2 cellular contexts compared by ENCODE assay signal in genomic region chr6:140774080-140774505, GRCh38.
TF ChIP-seq lines count a peak whose summit lies in the region.

No MANE protein-coding gene starts in this region.

TF ChIP-seq in GM12878, 131 proteins besides CTCF, POLR2A, EP300 and RAD21 (continued from another document and continues in another):
- TF ChIP-seq NFIC (IDR thresholded peaks at IDR 0.05; ENCODE audit: low read depth, low read length), result peak; percentile 93
- no peak for TF ChIP-seq TAF1 (IDR thresholded peaks at IDR 0.05; ENCODE audit: borderline replicate concordance, low read depth, low read length)
- TF ChIP-seq MEF2A (IDR thresholded peaks at IDR 0.05; ENCODE audit: insufficient read depth, low read depth, low read length), result peak; percentile 92
- peak; percentile 79 for TF ChIP-seq BCL11A (IDR thresholded peaks at IDR 0.05; ENCODE audit: low read depth, low read length)
- peak in 1 of 2 experiments; percentile 36; a peak in 1 of 4 replicates for TF ChIP-seq ETV6 (conservative IDR thresholded peaks at IDR 0.05 in 1 of 2, IDR thresholded peaks at IDR 0.05 in 1 of 2; ENCODE audit: borderline replicate concordance in 1 of 2, low read depth in 1 of 2)
- TF ChIP-seq ZNF24 (IDR thresholded peaks at IDR 0.05), result peak; percentile 54; the same call in 1 of the 2 replicates
- no peak for TF ChIP-seq PML (IDR thresholded peaks at IDR 0.05; ENCODE audit: low read length)
- peak; percentile 92 for TF ChIP-seq RUNX3 (IDR thresholded peaks at IDR 0.05; ENCODE audit: low read length)
- TF ChIP-seq, protein P1, sequence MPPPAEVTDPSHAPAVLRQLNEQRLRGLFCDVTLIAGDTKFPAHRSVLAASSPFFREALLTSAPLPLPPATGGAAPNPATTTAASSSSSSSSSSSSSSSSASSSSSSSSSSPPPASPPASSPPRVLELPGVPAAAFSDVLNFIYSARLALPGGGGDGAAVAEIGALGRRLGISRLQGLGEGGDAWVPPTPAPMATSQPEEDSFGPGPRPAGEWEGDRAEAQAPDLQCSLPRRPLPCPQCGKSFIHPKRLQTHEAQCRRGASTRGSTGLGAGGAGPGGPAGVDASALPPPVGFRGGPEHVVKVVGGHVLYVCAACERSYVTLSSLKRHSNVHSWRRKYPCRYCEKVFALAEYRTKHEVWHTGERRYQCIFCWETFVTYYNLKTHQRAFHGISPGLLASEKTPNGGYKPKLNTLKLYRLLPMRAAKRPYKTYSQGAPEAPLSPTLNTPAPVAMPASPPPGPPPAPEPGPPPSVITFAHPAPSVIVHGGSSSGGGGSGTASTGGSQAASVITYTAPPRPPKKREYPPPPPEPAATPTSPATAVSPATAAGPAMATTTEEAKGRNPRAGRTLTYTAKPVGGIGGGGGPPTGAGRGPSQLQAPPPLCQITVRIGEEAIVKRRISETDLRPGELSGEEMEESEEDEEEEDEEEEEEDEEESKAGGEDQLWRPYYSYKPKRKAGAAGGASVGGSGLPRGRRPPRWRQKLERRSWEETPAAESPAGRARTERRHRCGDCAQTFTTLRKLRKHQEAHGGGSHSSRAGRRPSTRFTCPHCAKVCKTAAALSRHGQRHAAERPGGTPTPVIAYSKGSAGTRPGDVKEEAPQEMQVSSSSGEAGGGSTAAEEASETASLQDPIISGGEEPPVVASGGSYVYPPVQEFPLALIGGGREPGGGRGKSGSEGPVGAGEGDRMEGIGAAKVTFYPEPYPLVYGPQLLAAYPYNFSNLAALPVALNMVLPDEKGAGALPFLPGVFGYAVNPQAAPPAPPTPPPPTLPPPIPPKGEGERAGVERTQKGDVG (CRISPR knock-in tag; IDR thresholded peaks at IDR 0.05), result no peak
- no peak for TF ChIP-seq SPI1 (IDR thresholded peaks at IDR 0.05; ENCODE audit: borderline replicate concordance, insufficient read depth, low read depth, low read length)
- no peak for TF ChIP-seq NR2C2 (IDR thresholded peaks at IDR 0.05; ENCODE audit: borderline replicate concordance, control insufficient read depth, insufficient read length, low read depth)
- 0 out of 2 replicates have a peak, but pooled peaks have one; percentile 17 for TF ChIP-seq GABPA (IDR thresholded peaks at IDR 0.05; ENCODE audit: low read depth)
- 0 out of 4 replicates have a peak, but pooled peaks of 1 of the 2 experiments have one; percentile 25 for TF ChIP-seq SRF (IDR thresholded peaks at IDR 0.05; ENCODE audit: low read depth in 2 of 2, low read length in 2 of 2)
- TF ChIP-seq CHD4 (IDR thresholded peaks at IDR 0.05), result no peak
- TF ChIP-seq CEBPB (IDR thresholded peaks at IDR 0.05; ENCODE audit: borderline replicate concordance in 1 of 2, low read depth in 2 of 2, low read length in 2 of 2), result peak in 1 of 2 experiments; percentile 50; a peak in 1 of 4 replicates
- TF ChIP-seq, protein P2, sequence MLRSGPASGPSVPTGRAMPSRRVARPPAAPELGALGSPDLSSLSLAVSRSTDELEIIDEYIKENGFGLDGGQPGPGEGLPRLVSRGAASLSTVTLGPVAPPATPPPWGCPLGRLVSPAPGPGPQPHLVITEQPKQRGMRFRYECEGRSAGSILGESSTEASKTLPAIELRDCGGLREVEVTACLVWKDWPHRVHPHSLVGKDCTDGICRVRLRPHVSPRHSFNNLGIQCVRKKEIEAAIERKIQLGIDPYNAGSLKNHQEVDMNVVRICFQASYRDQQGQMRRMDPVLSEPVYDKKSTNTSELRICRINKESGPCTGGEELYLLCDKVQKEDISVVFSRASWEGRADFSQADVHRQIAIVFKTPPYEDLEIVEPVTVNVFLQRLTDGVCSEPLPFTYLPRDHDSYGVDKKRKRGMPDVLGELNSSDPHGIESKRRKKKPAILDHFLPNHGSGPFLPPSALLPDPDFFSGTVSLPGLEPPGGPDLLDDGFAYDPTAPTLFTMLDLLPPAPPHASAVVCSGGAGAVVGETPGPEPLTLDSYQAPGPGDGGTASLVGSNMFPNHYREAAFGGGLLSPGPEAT (IDR thresholded peaks at IDR 0.05; ENCODE audit: low read depth), result peak; percentile 33; the same call in 1 of the 2 replicates
- no peak for TF ChIP-seq SREBF1 (IDR thresholded peaks at IDR 0.05; ENCODE audit: low read length)
- TF ChIP-seq TBL1XR1 (IDR thresholded peaks at IDR 0.05; ENCODE audit: low read depth, low read length), result no peak; the same call in 1 of the 2 replicates
- TF ChIP-seq SIX5 (IDR thresholded peaks at IDR 0.05; ENCODE audit: low read depth, low read length, severe bottlenecking), result peak; percentile 12
- TF ChIP-seq STAT1 (conservative IDR thresholded peaks at IDR 0.05), result no peak
- TF ChIP-seq IRF4 (IDR thresholded peaks at IDR 0.05; ENCODE audit: low read depth, low read length), result peak; percentile 93
- TF ChIP-seq CREM (IDR thresholded peaks at IDR 0.05; ENCODE audit: low read depth), result peak; percentile 64; the same call in 1 of the 2 replicates
- TF ChIP-seq MEF2B (IDR thresholded peaks at IDR 0.05; ENCODE audit: partially characterized antibody, poor library complexity, severe bottlenecking), result peak; percentile 70
- TF ChIP-seq CBX5 (IDR thresholded peaks at IDR 0.05; ENCODE audit: low read depth), result peak; percentile 76; the same call in 1 of the 2 replicates
- no peak for TF ChIP-seq NR2C1 (IDR thresholded peaks at IDR 0.05)
- peak; percentile 62; the same call in 1 of the 2 replicates for TF ChIP-seq NR2F1 (conservative IDR thresholded peaks at IDR 0.05)

TF ChIP-seq in neural cell, 6 proteins besides CTCF, POLR2A, EP300 and RAD21 (continued from another document):
- TF ChIP-seq REST (IDR thresholded peaks at IDR 0.05; ENCODE audit: borderline replicate concordance), result no peak
- TF ChIP-seq POLR2AphosphoS5 (IDR thresholded peaks at IDR 0.05), result peak; percentile 43
